ENCODE assay signal across 10 cellular contexts in genomic region chr7:3028071-3028766, GRCh38.
DNase-seq lines count a peak whose midpoint lies in the region; FAIRE-seq and TF ChIP-seq lines count a peak whose summit lies in the region.
"Had no signal": no experiment of that assay in that cellular context is flagged by ENCODE, and none has a peak within 500 bp of the region (broad histone marks: within the 10 kb centered on the region; RNA-seq: fewer than 3 reads in every experiment).

No MANE protein-coding gene starts in this region.

- no peak for TF ChIP-seq CTCF in D721Med (IDR thresholded peaks at IDR 0.05; ENCODE audit: insufficient read depth, missing control alignments)

- peaks cover 7% of the 10 kb centered on the region for H3K4me1 ChIP-seq in adipocyte (ENCODE audit: control insufficient read depth, insufficient read depth, low read length)
- H3K4me1 ChIP-seq: Peyer's patch had no signal

- FAIRE-seq in D721Med (lab: Jason Lieb, UNC) = no peak
- FAIRE-seq: A204.1 had no signal

- peaks cover 5% of the 10 kb centered on the region for H3K9me3 ChIP-seq in adipocyte (ENCODE audit: control insufficient read depth, low read length)

- H3K27me3 ChIP-seq in adipocyte (replicated peaks; ENCODE audit: control insufficient read depth, insufficient read depth, low read length) = no peaks in the 10 kb centered on the region
- H3K27me3 ChIP-seq: Peyer's patch had no signal

- H3K36me3 ChIP-seq in adipocyte (ENCODE audit: control insufficient read depth, insufficient read depth, low read length, severe bottlenecking) = no peaks in the 10 kb centered on the region
- H3K36me3 ChIP-seq: Peyer's patch had no signal

- H3K9ac ChIP-seq in adipocyte (ENCODE audit: low read length) = no peak overlapping the region

- H3K4me3 ChIP-seq in adipocyte (ENCODE audit: low read length) = peak overlapping the region; percentile 41
- H3K4me3 ChIP-seq: Peyer's patch had no signal

- DNase-seq in NCI-H1694 treated with DMSO at 0.1 percent for 48 hours (lab: John Stamatoyannopoulos, UW) (peak; percentile 22), NCI-H1694 (lab: John Stamatoyannopoulos, UW) (no peak), adipocyte (ENCODE audit: low read depth) (peak; percentile 1), medulla oblongata (ENCODE audit: extremely low spot score) (peak; percentile 76), stromal cell of bone marrow (ENCODE audit: low read depth) (peak; percentile 33), D721Med (ENCODE audit: insufficient read length, low spot score) (no peak), NCI-H446 (lab: John Stamatoyannopoulos, UW) (no peak), NCI-H446 treated with DMSO at 0.1 percent for 48 hours (lab: John Stamatoyannopoulos, UW) (no peak)

Comparison
In these comparisons a context has a peak if more than half of its experiments do, and no peak if none do; other contexts are left out.
1. DNase-seq: peak in NCI-H1694 treated with DMSO at 0.1 percent for 48 hours (single experiment), adipocyte (single experiment), medulla oblongata (single experiment) and stromal cell of bone marrow (single experiment); none in NCI-H1694 (single experiment), D721Med (single experiment), NCI-H446 (0 of 2) and NCI-H446 treated with DMSO at 0.1 percent for 48 hours (single experiment).